Comparison of ENCODE assay signal across 23 cellular contexts in genomic region chr1:156646738-156647211, GRCh38. TPM values are rescaled to one million over a fixed set of nuclear protein-coding genes. Genes with fewer than 3 reads are reported as not detected.
"Had no signal": no experiment of that assay in that cellular context is flagged by ENCODE, and none has a peak within 500 bp of the region (broad histone marks: within the 10 kb centered on the region; RNA-seq: fewer than 3 reads in every experiment).

No MANE protein-coding gene starts in this region.

- FAIRE-seq: RCC 7860 had no signal

- H3K4me3 ChIP-seq: adrenal gland had no signal

- H3K4me3 Mint-ChIP-seq: activated B cell treated with CpG ODN at 0.5 μM for 24 hours; activated CD4-positive, alpha-beta memory T cell treated with anti-CD3 and anti-CD28 coated beads for 36 hours; activated CD4-positive, alpha-beta T cell treated with anti-CD3 and anti-CD28 coated beads, Interleukin-2, amount 10 ng/mL, durations not matched to agents 7 days and 5 days; activated naive CD4-positive, alpha-beta T cell treated with anti-CD3 and anti-CD28 coated beads for 36 hours; activated naive CD8-positive, alpha-beta T cell; activated T-cell treated with anti-CD3 and anti-CD28 coated beads, Interleukin-2, amount 50 U/mL, for 4 hours; T-helper 1 cell treated with Interleukin-12 subunit alpha and Interleukin-12 subunit beta and Interleukin-4 antibody, amounts not matched to agents 30 μg/mL and 1 μg/mL, for 36 hours had no signal

- H3K36me3 ChIP-seq: adrenal gland had no signal

- H3K27ac Mint-ChIP-seq: activated B cell treated with CpG ODN at 0.5 μM for 24 hours; activated CD4-positive, alpha-beta memory T cell treated with anti-CD3 and anti-CD28 coated beads for 36 hours; activated CD4-positive, alpha-beta T cell treated with anti-CD3 and anti-CD28 coated beads, Interleukin-2, amount 10 ng/mL, durations not matched to agents 7 days and 5 days; activated naive CD4-positive, alpha-beta T cell treated with anti-CD3 and anti-CD28 coated beads for 36 hours; activated naive CD8-positive, alpha-beta T cell; T-helper 1 cell treated with Interleukin-12 subunit alpha and Interleukin-12 subunit beta and Interleukin-4 antibody, amounts not matched to agents 30 μg/mL and 1 μg/mL, for 36 hours had no signal

- H3K9me3 ChIP-seq: adrenal gland had no signal

- ATAC-seq: activated T-cell treated with anti-CD3 and anti-CD28 coated beads, Interleukin-2, amount 50 U/mL, for 4 hours; PC-3 had no signal

- H3K27ac ChIP-seq: adrenal gland had no signal

- DNase-seq: activated B cell treated with CpG ODN at 0.5 μM for 24 hours; activated CD4-positive, alpha-beta memory T cell treated with anti-CD3 and anti-CD28 coated beads for 36 hours; activated CD4-positive, alpha-beta T cell treated with anti-CD3 and anti-CD28 coated beads, Interleukin-2, amount 10 ng/mL, durations not matched to agents 7 days and 5 days; activated CD8-positive, alpha-beta memory T cell treated with anti-CD3 and anti-CD28 coated beads for 24 hours; activated effector memory CD4-positive, alpha-beta T cell treated with anti-CD3 and anti-CD28 coated beads, Interleukin-2, amount 50 U/mL, for 16 hours; activated naive CD4-positive, alpha-beta T cell treated with anti-CD3 and anti-CD28 coated beads for 36 hours; activated T-cell treated with anti-CD3 and anti-CD28 coated beads, Interleukin-2, amount 50 U/mL, for 4 hours; adrenal gland; anterior cingulate cortex; cerebellar nuclear complex; Karpas-422; MM.1S; NCI-H1105; NCI-H1436; NCI-H1694 treated with DMSO at 0.1 percent for 48 hours; NCI-H2029 treated with DMSO at 0.1 percent for 48 hours; NCI-H510A treated with DMSO at 0.1 percent for 48 hours; PC-3; SHP77 treated with DMSO at 0.1 percent for 48 hours had no signal

- H3K36me3 Mint-ChIP-seq: activated CD4-positive, alpha-beta memory T cell treated with anti-CD3 and anti-CD28 coated beads for 36 hours; activated naive CD8-positive, alpha-beta T cell had no signal

- H3K9me3 Mint-ChIP-seq: activated B cell treated with CpG ODN at 0.5 μM for 24 hours; activated CD4-positive, alpha-beta memory T cell treated with anti-CD3 and anti-CD28 coated beads for 36 hours; activated CD4-positive, alpha-beta T cell treated with anti-CD3 and anti-CD28 coated beads, Interleukin-2, amount 10 ng/mL, durations not matched to agents 7 days and 5 days; activated naive CD4-positive, alpha-beta T cell treated with anti-CD3 and anti-CD28 coated beads for 36 hours; activated T-cell treated with anti-CD3 and anti-CD28 coated beads, Interleukin-2, amount 50 U/mL, for 4 hours; T-helper 1 cell treated with Interleukin-12 subunit alpha and Interleukin-12 subunit beta and Interleukin-4 antibody, amounts not matched to agents 30 μg/mL and 1 μg/mL, for 36 hours had no signal

RNA-seq across cellular contexts. Expression of gene BCAN, which starts 4.9 kb away (rescaled TPM):
- total RNA-seq: activated CD4-positive, alpha-beta memory T cell treated with anti-CD3 and anti-CD28 coated beads for 36 hours; activated CD4-positive, alpha-beta T cell treated with anti-CD3 and anti-CD28 coated beads, Interleukin-2, amount 10 ng/mL, durations not matched to agents 7 days and 5 days; activated naive CD4-positive, alpha-beta T cell treated with anti-CD3 and anti-CD28 coated beads for 36 hours; activated T-cell treated with anti-CD3 and anti-CD28 coated beads, Interleukin-2, amount 50 U/mL, for 4 hours; PC-3 had no signal

RNA-seq across cellular contexts. Expression of gene HAPLN2, which starts 27.6 kb away (rescaled TPM):
- total RNA-seq: activated B cell treated with CpG ODN at 0.5 μM for 24 hours; activated T-cell treated with anti-CD3 and anti-CD28 coated beads, Interleukin-2, amount 50 U/mL, for 4 hours; SK-MEL-5 had no signal

RNA-seq across cellular contexts. Expression of gene NES, which starts 30.4 kb away (rescaled TPM):
- total RNA-seq: activated B cell treated with CpG ODN at 0.5 μM for 24 hours; activated CD4-positive, alpha-beta T cell treated with anti-CD3 and anti-CD28 coated beads, Interleukin-2, amount 10 ng/mL, durations not matched to agents 7 days and 5 days; activated naive CD4-positive, alpha-beta T cell treated with anti-CD3 and anti-CD28 coated beads for 36 hours had no signal
